Comparison of ENCODE assay signal across 8 cellular contexts in genomic region chr3:112086857-112087524, GRCh38. TPM values are rescaled to one million over a fixed set of nuclear protein-coding genes. Genes with fewer than 3 reads are reported as not detected.
A peak's percentile ranks its signal among the peaks of the same experiment; 100 is the strongest.
DNase-seq lines count a peak whose midpoint lies in the region; ATAC-seq and TF ChIP-seq lines count a peak whose summit lies in the region.

No MANE protein-coding gene starts in this region.

- H3K27ac ChIP-seq in IMR-90 (ENCODE audit: insufficient read depth, low read length) (peak overlapping the region; percentile 57), mammary epithelial cell (ENCODE audit: insufficient read depth, low read depth, low read length) (peak overlapping the region; percentile 96), mesendoderm (ENCODE audit: low read depth, low read length) (no peak overlapping the region), aorta (ENCODE audit: low read depth in 1 of 2, low read length in 2 of 2) (peak overlapping the region in 1 of 2 donors; percentile 33)

- H4K20me1 ChIP-seq in IMR-90 (ENCODE audit: insufficient read depth, low read length) (no peaks in the 10 kb centered on the region), mammary epithelial cell (ENCODE audit: insufficient read depth, low read length) (no peaks in the 10 kb centered on the region)

- H2BK15ac ChIP-seq in IMR-90 (ENCODE audit: low read depth, low read length) (peak overlapping the region; percentile 65; the same call in 1 of the 3 replicates), mesendoderm (replicated peaks; ENCODE audit: low read depth) (no peak overlapping the region)

- intact Hi-C loops in IMR-90 (cut with micrococcal nuclease) (no loop called here), mammary epithelial cell (cut with micrococcal nuclease) (loop anchor here (1.0 to 2.0 kb wide), 5 partner anchors 10 to 184 kb away; no protein-coding TSS in a partner anchor), aorta (cut with DNase I) (no loop called here)

- H3K56ac ChIP-seq in IMR-90 (ENCODE audit: extremely low read depth, insufficient read depth, low read length), result peak overlapping the region; percentile 33; the same call in 1 of the 2 replicates
- H3K56ac ChIP-seq in mesendoderm (ENCODE audit: low read length), result peak overlapping the region; percentile 98

- H3K4me1 ChIP-seq in IMR-90 (ENCODE audit: control insufficient read depth, insufficient read depth, low read length) (peaks cover 4% of the 10 kb centered on the region), mammary epithelial cell (ENCODE audit: insufficient read depth, low read length) (peaks cover 19% of the 10 kb centered on the region), mesendoderm (ENCODE audit: control insufficient read depth, low read depth, low read length) (peaks cover 15% of the 10 kb centered on the region), aorta (ENCODE audit: control insufficient read depth in 1 of 2, insufficient read depth in 2 of 2, low read length in 2 of 2) (peaks cover 0 to 3% of the 10 kb centered on the region in 2 donors)

- H3K9ac ChIP-seq in IMR-90 (ENCODE audit: low read depth, low read length) (peak overlapping the region; percentile 61), mammary epithelial cell (ENCODE audit: insufficient read depth, low read length) (peak overlapping the region; percentile 94), mesendoderm (ENCODE audit: low read length) (peak overlapping the region; percentile 85)

- dilution Hi-C loops in IMR-90 (cut with HindIII; ENCODE audit: low sequenced_read_pairs, unreplicated experiment), result no loop called here
- dilution Hi-C loops in mammary epithelial cell (cut with HindIII; ENCODE audit: low sequenced_read_pairs), result no loop called here

- CTCF ChIA-PET in AG04449 (lab: Yijun Ruan, JAX), result interaction anchor here (2.3 kb wide), 1 partner anchor 23 kb away, joined by 8 read pairs; no protein-coding TSS in a partner anchor
- CTCF ChIA-PET in IMR-90 (lab: Yijun Ruan, JAX), result interaction anchor here (1.6 to 1.9 kb wide), 2 partner anchors 8 to 25 kb away, joined by 4 read pairs; no protein-coding TSS in a partner anchor
- CTCF ChIA-PET in mammary epithelial cell (lab: Charles Lee; ENCODE audit: low non-redundant PET), result no interaction called here

- TF ChIP-seq RAD21 in IMR-90 (IDR thresholded peaks at IDR 0.05; ENCODE audit: low read length), result no peak

- H4K5ac ChIP-seq in IMR-90 (ENCODE audit: low read depth, low read length) (no peak overlapping the region), mesendoderm (ENCODE audit: low read length) (no peak overlapping the region)

- H2BK5ac ChIP-seq in IMR-90 (ENCODE audit: low read depth, low read length, poor library complexity, severe bottlenecking), result peak overlapping the region; percentile 62
- peak overlapping the region; percentile 37 for H2BK5ac ChIP-seq in mesendoderm (ENCODE audit: low read length)

- BruUV-seq in IMR-90 (replicated peaks; lab: Mats Ljungman, UMichigan) (no TSS peak), mammary epithelial cell (replicated peaks; lab: Mats Ljungman, UMichigan) (no TSS peak)

- H3K79me2 ChIP-seq in mammary epithelial cell (ENCODE audit: insufficient read depth, low read length) (peaks cover 47% of the 10 kb centered on the region), mesendoderm (ENCODE audit: control insufficient read depth, insufficient read depth, low read length) (peaks cover 8% of the 10 kb centered on the region)

- no peak for DNase-seq in AG04449 (ENCODE audit: low read depth, low spot score)
- DNase-seq in IMR-90, result peak; percentile 57
- DNase-seq in mammary epithelial cell, result peak; percentile 82
- DNase-seq in mesendoderm, result no peak
- no peak for DNase-seq in aorta
- DNase-seq in NCI-H1092 treated with DMSO at 0.1 percent for 48 hours (lab: John Stamatoyannopoulos, UW), result no peak

- H3K9me1 ChIP-seq in IMR-90 (ENCODE audit: insufficient read depth, low read length), result peaks cover 8% of the 10 kb centered on the region

- H3K36me3 ChIP-seq in IMR-90 (ENCODE audit: control insufficient read depth, insufficient read depth, low read length) (no peaks in the 10 kb centered on the region), mammary epithelial cell (ENCODE audit: insufficient read depth, low read length) (no peaks in the 10 kb centered on the region), mesendoderm (ENCODE audit: control insufficient read depth, insufficient read depth, low read length) (no peaks in the 10 kb centered on the region), aorta (ENCODE audit: control insufficient read depth in 1 of 2, insufficient read depth in 2 of 2, low read length in 1 of 2) (no peaks in the 10 kb centered on the region)

- peak overlapping the region; percentile 13; the same call in 1 of the 2 replicates for H3K18ac ChIP-seq in IMR-90 (ENCODE audit: low read depth, low read length)
- H3K18ac ChIP-seq in mesendoderm (ENCODE audit: low read length), result no peak overlapping the region

- H2BK120ac ChIP-seq in IMR-90 (ENCODE audit: low read depth, low read length) (peak overlapping the region; percentile 62; the same call in 1 of the 2 replicates), mesendoderm (ENCODE audit: low read depth, low read length) (no peak overlapping the region)

- H3K23ac ChIP-seq in IMR-90 (ENCODE audit: low read depth, low read length), result no peak overlapping the region
- no peak overlapping the region for H3K23ac ChIP-seq in mesendoderm (ENCODE audit: low read length)

- peak overlapping the region; percentile 62; the same call in 1 of the 2 replicates for H3K14ac ChIP-seq in IMR-90 (replicated peaks; ENCODE audit: low read depth, low read length)

- H3K27me3 ChIP-seq in IMR-90 (ENCODE audit: control insufficient read depth, insufficient read depth, low read length), result no peaks in the 10 kb centered on the region
- H3K27me3 ChIP-seq in mammary epithelial cell (ENCODE audit: insufficient read depth, low read length), result no peaks in the 10 kb centered on the region
- H3K27me3 ChIP-seq in mesendoderm (ENCODE audit: insufficient read depth, low read length, poor library complexity), result no peaks in the 10 kb centered on the region
- H3K27me3 ChIP-seq in aorta (ENCODE audit: control insufficient read depth in 1 of 2, insufficient read depth in 2 of 2, low read length in 1 of 2), result no peaks in the 10 kb centered on the region

- no peak for TF ChIP-seq POLR2A in IMR-90 (IDR thresholded peaks at IDR 0.05; ENCODE audit: low read depth, low read length)

- H3K9me3 ChIP-seq in IMR-90 (ENCODE audit: control insufficient read depth, insufficient read depth, low read length) (no peaks in the 10 kb centered on the region), mammary epithelial cell (replicated peaks; ENCODE audit: insufficient read depth, low read length) (no peaks in the 10 kb centered on the region), aorta (ENCODE audit: control insufficient read depth, low read length) (no peaks in the 10 kb centered on the region)

- TF ChIP-seq CTCF in AG04449 (IDR thresholded peaks at IDR 0.05; ENCODE audit: insufficient read depth, low read length, missing control alignments), result no peak
- TF ChIP-seq CTCF in IMR-90 (conservative IDR thresholded peaks at IDR 0.05; ENCODE audit: low read depth, low read length), result no peak
- no peak for TF ChIP-seq CTCF in mammary epithelial cell (conservative IDR thresholded peaks at IDR 0.05 in 1 of 2, IDR thresholded peaks at IDR 0.05 in 1 of 2; ENCODE audit: extremely low read depth in 1 of 2, insufficient read depth in 1 of 2, low read depth in 1 of 2, low read length in 2 of 2)

- in situ Hi-C loops in IMR-90 (cut with MboI; ENCODE audit: low sequenced_read_pairs), result no loop called here
- in situ Hi-C loops in mammary epithelial cell (cut with MboI; ENCODE audit: low sequenced_read_pairs in 2 of 2), result no loop called here

- H2AK9ac ChIP-seq in IMR-90 (replicated peaks; ENCODE audit: low read depth, low read length, poor library complexity), result no peak overlapping the region

- H4K8ac ChIP-seq in IMR-90 (ENCODE audit: low read depth in 2 of 2, low read length in 2 of 2), result peak overlapping the region; percentile 10 to 63; a peak in 3 of 4 replicates
- H4K8ac ChIP-seq in mesendoderm (ENCODE audit: low read depth, low read length), result no peak overlapping the region

- 18% methylated on average over 2 of the region's 14 CpGs; no CpG with 5 or more reads in 1 of the 2 experiments for WGBS in IMR-90 (ENCODE audit: extremely low coverage in 2 of 2, insufficient read length in 1 of 2), 2 experiments
- 5% methylated on average over 5 of the region's 14 CpGs for WGBS in mammary epithelial cell (ENCODE audit: low coverage, missing lambda C conversion rate)
- no CpG with 5 or more reads among the region's 14 CpGs for WGBS in mesendoderm (ENCODE audit: extremely low coverage, insufficient coverage, low lambda C conversion rate)
- WGBS in aorta, 2 donors, result 8 to 14% methylated on average over 13 to 14 of the region's 14 CpGs

- no peak overlapping the region for H2BK20ac ChIP-seq in IMR-90 (ENCODE audit: low read depth, low read length)

- H3K4me2 ChIP-seq in IMR-90 (ENCODE audit: low read depth, low read length) (peak overlapping the region; percentile 97), mammary epithelial cell (ENCODE audit: insufficient read depth, low read depth, low read length) (peak overlapping the region; percentile 92), mesendoderm (ENCODE audit: low read length) (peak overlapping the region; percentile 85)

- POLR2A ChIA-PET in AG04449 (lab: Yijun Ruan, JAX), result interaction anchor here (0.9 kb wide), 1 partner anchor 222 kb away, joined by 3 read pairs; no protein-coding TSS in a partner anchor
- POLR2A ChIA-PET in IMR-90 (lab: Charles Lee; ENCODE audit: unreplicated experiment), result interaction anchor here (0.9 to 1.0 kb wide), 2 partner anchors 10 to 44 kb away, joined by 3 read pairs; no protein-coding TSS in a partner anchor

- H2AFZ ChIP-seq in IMR-90 (replicated peaks; ENCODE audit: low read length, poor library complexity) (peak overlapping the region; percentile 70), mammary epithelial cell (ENCODE audit: low read depth, low read length) (peak overlapping the region; percentile 86)

- H3K4ac ChIP-seq in IMR-90 (ENCODE audit: low read depth, low read length) (peak overlapping the region; percentile 34), mesendoderm (ENCODE audit: low read depth, low read length) (peak overlapping the region; percentile 45)

- H3K4me3 ChIP-seq in AG04449 (ENCODE audit: low read depth, low read length) (peak overlapping the region; percentile 73), IMR-90 (ENCODE audit: insufficient read depth, low read depth, low read length) (peak overlapping the region; percentile 87), mammary epithelial cell (replicated peaks in 1 of 3; ENCODE audit: insufficient read depth in 1 of 3, low read depth in 2 of 3, low read length in 3 of 3) (peak overlapping the region; percentile 72 to 89 (median 84)), mesendoderm (ENCODE audit: low read length) (peak overlapping the region; percentile 81), aorta (ENCODE audit: low read length in 2 of 2) (peak overlapping the region; percentile 55 to 56)

- peaks cover 11 to 37% of the 10 kb centered on the region in 2 experiments; a peak in 3 of 4 replicates for H3K79me1 ChIP-seq in IMR-90 (ENCODE audit: low read depth in 1 of 2, low read length in 2 of 2)
- H3K79me1 ChIP-seq in mesendoderm (ENCODE audit: low read length), result peaks cover 6% of the 10 kb centered on the region

- H2AK5ac ChIP-seq in IMR-90 (ENCODE audit: low read depth, low read length), result peak overlapping the region; percentile 57
- H2AK5ac ChIP-seq in mesendoderm (ENCODE audit: low read length), result no peak overlapping the region

- H4K91ac ChIP-seq in IMR-90 (ENCODE audit: insufficient read depth, low read depth, low read length), result peak overlapping the region; percentile 29

- ATAC-seq in IMR-90 (ENCODE audit: low read depth) (peak; percentile 13; the same call in 1 of the 2 replicates), aorta (ENCODE audit: low FRiP score) (no peak), esophagus mucosa (no peak), HG02588 (IDR thresholded peaks at IDR 0.05; ENCODE audit: unreplicated experiment) (no peak)

RNA-seq across cellular contexts. Expression of gene C3orf52, which starts 0.8 kb away (rescaled TPM):
- 12.5 and 16.1 TPM in 2 replicates for total RNA-seq in IMR-90 (2012; rRNA removed)
- polyA plus RNA-seq in IMR-90 (2012; rRNA removed), result 6.4 and 7.5 TPM in 2 replicates
- polyA plus RNA-seq in IMR-90 (2012; cell fraction: cytosol; rRNA removed), result 1.9 and 5.1 TPM in 2 replicates
- 4.1 and 21.4 TPM in 2 replicates for polyA plus RNA-seq in IMR-90 (2012; cell fraction: nucleus; rRNA removed; ENCODE audit: low replicate concordance)
- total RNA-seq in mammary epithelial cell, result 10 to 100 TPM; 15.4 to 16.8 TPM
- 6.7 TPM for polyA plus RNA-seq in mammary epithelial cell
- polyA minus RNA-seq in mammary epithelial cell, result 6.3 TPM
- 6.2 TPM for polyA plus RNA-seq in mesendoderm (2013, experiment 1 of 2)
- polyA plus RNA-seq in mesendoderm (2013, experiment 2 of 2), result 6.9 TPM
- total RNA-seq in aorta, result 10 to 100 TPM in 1 of 2 donors, 1 to 10 TPM in 1; 9.1 to 16.8 TPM
- 1 to 10 TPM in 1 of 2 donors, under 1 TPM in 1; 0.88 to 1.3 TPM for polyA plus RNA-seq in aorta
- total RNA-seq in esophagus mucosa, result 3.3 TPM

RNA-seq across cellular contexts. Expression of gene GCSAM, which starts 46.1 kb away (rescaled TPM):
- total RNA-seq in IMR-90 (2012; rRNA removed) (not detected in 2 replicates), mammary epithelial cell (1 to 10 TPM; 1.5 to 2.2 TPM), aorta (under 1 TPM in 1 of 2 donors, not detected in 1; 0.51 TPM), esophagus mucosa (1.1 TPM)
- polyA plus RNA-seq in IMR-90 (2012; rRNA removed) (not detected in 2 replicates), mammary epithelial cell (3.5 TPM), aorta (under 1 TPM in 1 of 2 donors, not detected in 1; 0.10 TPM)
- not detected in 2 replicates for polyA plus RNA-seq in IMR-90 (2012; cell fraction: cytosol; rRNA removed)
- polyA plus RNA-seq in IMR-90 (2012; cell fraction: nucleus; rRNA removed; ENCODE audit: low replicate concordance), result not detected in 2 replicates
- 7.8 TPM for polyA minus RNA-seq in mammary epithelial cell
- polyA plus RNA-seq in mesendoderm (2013, experiment 1 of 2), result not detected
- not detected for polyA plus RNA-seq in mesendoderm (2013, experiment 2 of 2)

RNA-seq across cellular contexts. Expression of gene TMPRSS7, which starts 52.5 kb away (rescaled TPM):
- total RNA-seq in IMR-90 (2012; rRNA removed) (not detected in 2 replicates), mammary epithelial cell (not detected), aorta (not detected), esophagus mucosa (not detected)
- polyA plus RNA-seq in IMR-90 (2012; rRNA removed) (0.07 TPM in 1 of 2 replicates, not detected in the other), mammary epithelial cell (0.03 TPM), aorta (not detected)
- 0.02 TPM in 1 of 2 replicates, not detected in the other for polyA plus RNA-seq in IMR-90 (2012; cell fraction: cytosol; rRNA removed)
- 0.05 and 0.09 TPM in 2 replicates for polyA plus RNA-seq in IMR-90 (2012; cell fraction: nucleus; rRNA removed; ENCODE audit: low replicate concordance)
- polyA minus RNA-seq in mammary epithelial cell, result not detected
- 0.01 TPM for polyA plus RNA-seq in mesendoderm (2013, experiment 1 of 2)
- not detected for polyA plus RNA-seq in mesendoderm (2013, experiment 2 of 2)

Comparison
In these comparisons a context has a peak if more than half of its experiments do, and no peak if none do; other contexts are left out.
1. DNase-seq: peak in IMR-90 (single experiment) and mammary epithelial cell (single experiment); none in AG04449 (single experiment), mesendoderm (single experiment), aorta (0 of 2) and NCI-H1092 treated with DMSO at 0.1 percent for 48 hours (single experiment).
2. Peak in every context shown above with its lines, with median percentiles within 50 percentile points of each other: H3K4me3 ChIP-seq, H3K4me2 ChIP-seq and H3K9ac ChIP-seq.